Comparison of ENCODE assay signal across 8 cellular contexts in the genomic region with DNA sequence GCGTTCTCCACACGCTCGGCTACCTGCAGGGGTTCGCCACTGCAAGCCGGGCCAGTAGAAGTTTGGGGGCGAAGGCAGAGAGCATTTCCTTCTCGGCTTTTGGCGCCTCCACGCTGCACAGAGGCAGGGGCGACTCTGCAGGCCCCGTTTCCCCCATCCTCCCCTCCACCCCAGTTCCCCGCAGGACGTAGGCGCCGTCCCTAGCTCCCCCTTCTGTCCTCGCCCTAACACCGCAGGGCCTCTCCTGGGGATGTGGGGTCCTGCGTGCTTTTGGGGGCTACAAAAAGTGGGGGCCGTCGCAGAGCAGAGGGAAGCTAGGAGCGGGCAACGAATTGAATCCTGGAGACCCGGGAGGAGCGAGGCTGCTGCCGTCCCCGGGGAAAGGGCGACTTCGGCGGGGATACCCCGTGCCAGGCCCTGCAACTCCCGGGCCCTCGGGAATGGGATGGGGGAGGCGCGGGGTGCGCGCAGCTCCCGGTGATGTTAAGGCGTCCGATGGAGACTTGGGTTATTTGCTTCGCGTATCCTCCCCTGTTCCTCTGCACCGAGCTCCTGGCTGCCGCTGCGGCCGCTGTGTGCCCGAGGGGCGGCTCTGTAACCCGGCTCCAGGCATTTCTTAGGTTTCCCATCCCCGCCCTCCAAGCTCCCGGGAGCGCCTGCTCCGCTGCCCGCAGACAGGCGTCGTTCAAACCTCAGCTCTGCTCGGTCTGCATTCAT.
A peak's percentile ranks its signal among the peaks of the same experiment; 100 is the strongest.
DNase-seq lines count a peak whose midpoint lies in the region; ATAC-seq and TF ChIP-seq lines count a peak whose summit lies in the region.

No MANE protein-coding gene starts in this region.

- no peak overlapping the region for H3K27ac ChIP-seq in fibroblast of lung (ENCODE audit: insufficient read depth, low read length)

- peaks cover 28% of the 10 kb centered on the region for H3K27me3 ChIP-seq in fibroblast of lung (ENCODE audit: control insufficient read depth, insufficient read depth, low read length)

- intact Hi-C loops in activated naive CD4-positive, alpha-beta T cell treated with anti-CD3 and anti-CD28 coated beads for 36 hours (cut with micrococcal nuclease), result loop anchor here (5.0 kb wide), 2 partner anchors 256 to 306 kb away; a partner anchor contains a TSS
- intact Hi-C loops in posterior cingulate gyrus (cut with DNase I), result loop anchor here (5.0 kb wide), 1 partner anchor 256 kb away; a partner anchor contains a TSS

- no peaks in the 10 kb centered on the region for H3K9me3 ChIP-seq in fibroblast of lung (ENCODE audit: control insufficient read depth, insufficient read depth, low read depth, low read length)

- H3K4me3 Mint-ChIP-seq in activated naive CD4-positive, alpha-beta T cell treated with anti-CD3 and anti-CD28 coated beads for 36 hours, result peak overlapping the region; percentile 39
- H3K4me3 Mint-ChIP-seq in activated naive CD4-positive, alpha-beta T cell treated with anti-CD3 and anti-CD28 coated beads, Interleukin-2, amount 10 ng/mL, durations not matched to agents 7 days and 5 days, result no peak overlapping the region
- H3K4me3 Mint-ChIP-seq in effector memory CD8-positive, alpha-beta T cell, result no peak overlapping the region

- CTCF ChIA-PET in activated naive CD4-positive, alpha-beta T cell treated with anti-CD3 and anti-CD28 coated beads for 36 hours (lab: Charles Lee), result interaction anchor here (1.0 to 1.4 kb wide), 2 partner anchors 413 to 435 kb away, joined by 3 to 9 read pairs; no protein-coding TSS in a partner anchor
- CTCF ChIA-PET in activated naive CD4-positive, alpha-beta T cell treated with anti-CD3 and anti-CD28 coated beads, Interleukin-2, amount 10 ng/mL, durations not matched to agents 7 days and 5 days (lab: Charles Lee), result interaction anchor here (1.1 kb wide), 1 partner anchor 20 kb away, joined by 3 read pairs; no protein-coding TSS in a partner anchor

- no peak overlapping the region for H3K27ac Mint-ChIP-seq in activated naive CD4-positive, alpha-beta T cell treated with anti-CD3 and anti-CD28 coated beads for 36 hours
- no peak overlapping the region for H3K27ac Mint-ChIP-seq in activated naive CD4-positive, alpha-beta T cell treated with anti-CD3 and anti-CD28 coated beads, Interleukin-2, amount 10 ng/mL, durations not matched to agents 7 days and 5 days
- H3K27ac Mint-ChIP-seq in effector memory CD8-positive, alpha-beta T cell, result no peak overlapping the region

- peaks cover 10% of the 10 kb centered on the region for H3K4me1 Mint-ChIP-seq in activated naive CD4-positive, alpha-beta T cell treated with anti-CD3 and anti-CD28 coated beads for 36 hours (ENCODE audit: low read depth)
- H3K4me1 Mint-ChIP-seq in activated naive CD4-positive, alpha-beta T cell treated with anti-CD3 and anti-CD28 coated beads, Interleukin-2, amount 10 ng/mL, durations not matched to agents 7 days and 5 days, result peaks cover 11% of the 10 kb centered on the region
- H3K4me1 Mint-ChIP-seq in effector memory CD8-positive, alpha-beta T cell (ENCODE audit: low read depth in 2 of 2), result no peaks in the 10 kb centered on the region

- H3K79me2 ChIP-seq in fibroblast of lung (ENCODE audit: control insufficient read depth, insufficient read depth, low read length), result no peaks in the 10 kb centered on the region

- peaks cover 55% of the 10 kb centered on the region for H3K27me3 Mint-ChIP-seq in activated naive CD4-positive, alpha-beta T cell treated with anti-CD3 and anti-CD28 coated beads for 36 hours (ENCODE audit: low read depth)
- H3K27me3 Mint-ChIP-seq in activated naive CD4-positive, alpha-beta T cell treated with anti-CD3 and anti-CD28 coated beads, Interleukin-2, amount 10 ng/mL, durations not matched to agents 7 days and 5 days, result peaks cover 67% of the 10 kb centered on the region
- peaks cover 49 to 60% of the 10 kb centered on the region in 2 donors for H3K27me3 Mint-ChIP-seq in effector memory CD8-positive, alpha-beta T cell

- H4K20me1 ChIP-seq in fibroblast of lung (ENCODE audit: control insufficient read depth, extremely low read depth, insufficient read depth, low read length), result no peaks in the 10 kb centered on the region

- H3K4me2 ChIP-seq in fibroblast of lung (ENCODE audit: extremely low read depth, insufficient read depth, low read length), result peak overlapping the region; percentile 44

- H3K9ac ChIP-seq in fibroblast of lung (ENCODE audit: insufficient read depth, low read length), result no peak overlapping the region

- no peaks in the 10 kb centered on the region for H3K4me1 ChIP-seq in fibroblast of lung (ENCODE audit: control insufficient read depth, extremely low read depth, insufficient read depth, low read length)

- peak in 1 of 2 donors; percentile 9 for TF ChIP-seq CTCF in fibroblast of lung (conservative IDR thresholded peaks at IDR 0.05 in 1 of 2, IDR thresholded peaks at IDR 0.05 in 1 of 2; ENCODE audit: low read depth in 1 of 2, low read length in 2 of 2)

- H2AFZ ChIP-seq in fibroblast of lung (ENCODE audit: low read length), result no peak overlapping the region

- H3K4me3 ChIP-seq in fibroblast of lung (replicated peaks in 1 of 4; ENCODE audit: control extremely low read depth in 1 of 4, insufficient read depth in 1 of 4, low read depth in 3 of 4, low read length in 4 of 4), result peak overlapping the region in 2 of 4 experiments; percentile 37 to 44

- no peaks in the 10 kb centered on the region for H3K9me3 Mint-ChIP-seq in activated naive CD4-positive, alpha-beta T cell treated with anti-CD3 and anti-CD28 coated beads for 36 hours
- H3K9me3 Mint-ChIP-seq in activated naive CD4-positive, alpha-beta T cell treated with anti-CD3 and anti-CD28 coated beads, Interleukin-2, amount 10 ng/mL, durations not matched to agents 7 days and 5 days, result no peaks in the 10 kb centered on the region
- H3K9me3 Mint-ChIP-seq in effector memory CD8-positive, alpha-beta T cell, result no peaks in the 10 kb centered on the region

- no peak for ATAC-seq in effector memory CD8-positive, alpha-beta T cell (replicated peaks)
- no peak for ATAC-seq in HG03457 (IDR thresholded peaks at IDR 0.05; ENCODE audit: unreplicated experiment)

- peak; percentile 16 for DNase-seq in activated naive CD4-positive, alpha-beta T cell treated with anti-CD3 and anti-CD28 coated beads for 36 hours
- DNase-seq in activated naive CD4-positive, alpha-beta T cell treated with anti-CD3 and anti-CD28 coated beads, Interleukin-2, amount 10 ng/mL, durations not matched to agents 7 days and 5 days, result no peak
- peak; percentile 41 for DNase-seq in NCI-H69 (lab: John Stamatoyannopoulos, UW)
- peak; percentile 7 to 20 for DNase-seq in fibroblast of lung (ENCODE audit: low read depth in 2 of 2)
- DNase-seq in posterior cingulate gyrus, result peak; percentile 26 to 91 (median 54)
- no peak for DNase-seq in effector memory CD8-positive, alpha-beta T cell
- no peak for DNase-seq in NOMO-1 treated with dmso at 0.1 percent for 144 hours (lab: John Stamatoyannopoulos, UW; ENCODE audit: unreplicated experiment)

- H3K36me3 Mint-ChIP-seq in activated naive CD4-positive, alpha-beta T cell treated with anti-CD3 and anti-CD28 coated beads for 36 hours (ENCODE audit: low read depth), result no peaks in the 10 kb centered on the region
- no peaks in the 10 kb centered on the region for H3K36me3 Mint-ChIP-seq in activated naive CD4-positive, alpha-beta T cell treated with anti-CD3 and anti-CD28 coated beads, Interleukin-2, amount 10 ng/mL, durations not matched to agents 7 days and 5 days
- H3K36me3 Mint-ChIP-seq in effector memory CD8-positive, alpha-beta T cell (ENCODE audit: insufficient read depth), result no peaks in the 10 kb centered on the region

- no peaks in the 10 kb centered on the region for H3K36me3 ChIP-seq in fibroblast of lung (ENCODE audit: control insufficient read depth, insufficient read depth, low read length)

Comparison
In these comparisons a context has a peak if more than half of its experiments do, and no peak if none do; other contexts are left out.
1. DNase-seq: peak in activated naive CD4-positive, alpha-beta T cell treated with anti-CD3 and anti-CD28 coated beads for 36 hours (single experiment), NCI-H69 (single experiment), fibroblast of lung (2 of 2) and posterior cingulate gyrus (10 of 10); none in activated naive CD4-positive, alpha-beta T cell treated with anti-CD3 and anti-CD28 coated beads, Interleukin-2, amount 10 ng/mL, durations not matched to agents 7 days and 5 days (single experiment), effector memory CD8-positive, alpha-beta T cell (0 of 3) and NOMO-1 treated with dmso at 0.1 percent for 144 hours (single experiment).